Comparison of ENCODE assay signal across 21 cellular contexts in the genomic region with DNA sequence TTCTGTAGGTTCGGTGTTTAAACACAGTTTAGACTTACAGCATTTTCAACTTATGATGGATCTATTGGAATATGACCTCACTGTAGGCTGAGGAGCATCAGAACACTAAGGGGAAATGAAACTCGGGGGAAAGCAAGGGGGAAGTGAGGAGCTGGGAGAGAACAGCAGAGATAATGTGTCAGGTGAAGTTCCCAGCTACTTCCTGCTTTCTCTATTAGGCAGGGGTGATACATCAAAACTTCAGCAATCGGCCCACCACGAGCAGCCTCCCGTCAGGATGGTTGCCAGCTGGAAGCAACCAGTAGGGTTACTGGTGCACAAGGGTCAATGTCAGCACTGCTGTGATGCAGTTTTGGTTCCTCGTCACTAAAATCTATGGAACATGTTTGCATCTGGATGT. TPM values are rescaled to one million over a fixed set of nuclear protein-coding genes. Genes with fewer than 3 reads are reported as not detected.
DNase-seq lines count a peak whose midpoint lies in the region; ATAC-seq and TF ChIP-seq lines count a peak whose summit lies in the region.
"Had no signal": no experiment of that assay in that cellular context is flagged by ENCODE, and none has a peak within 500 bp of the region (broad histone marks: within the 10 kb centered on the region; RNA-seq: fewer than 3 reads in every experiment).

No MANE protein-coding gene starts in this region.

- H3K36me3 ChIP-seq in mucosa of descending colon (ENCODE audit: low read depth) = no peaks in the 10 kb centered on the region
- H3K36me3 ChIP-seq: right lobe of liver had no signal

- ATAC-seq in GM18870 (IDR thresholded peaks at IDR 0.05; ENCODE audit: unreplicated experiment) (peak; percentile 50), T-helper 17 cell (no peak), sciatic nerve (peak; percentile 34), mucosa of descending colon (no peak), HG02981 (IDR thresholded peaks at IDR 0.05; ENCODE audit: unreplicated experiment) (no peak)
- ATAC-seq: activated CD8-positive, alpha-beta T cell treated with anti-CD3 and anti-CD28 coated beads, Interleukin-2, amount 10 ng/mL, durations not matched to agents 7 days and 5 days; left lobe of liver; PC-3; SK-N-SH treated with all-trans-retinoic acid at 6 μM for 48 hours had no signal

- no peaks in the 10 kb centered on the region for H3K4me1 ChIP-seq in mucosa of descending colon (ENCODE audit: low read depth)
- H3K4me1 ChIP-seq: right lobe of liver had no signal

- TF ChIP-seq CTCF in mucosa of descending colon (IDR thresholded peaks at IDR 0.05) = no peak

- intact Hi-C loops in sciatic nerve (cut with DNase I) = no loop called here
- intact Hi-C loops in mucosa of descending colon (cut with DNase I, micrococcal nuclease) = no loop called here

- H3K4me3 ChIP-seq in mucosa of descending colon = no peak overlapping the region
- H3K4me3 ChIP-seq: coronary artery, right lobe of liver had no signal

- DNase-seq in NAMALWA (ENCODE audit: low spot score) = peak; percentile 8
- no peak for DNase-seq in T-helper 17 cell
- no peak for DNase-seq in sciatic nerve (ENCODE audit: low spot score)
- DNase-seq in mucosa of descending colon = no peak
- DNase-seq in activated CD4-positive, alpha-beta T cell treated with anti-CD3 and anti-CD28 coated beads, Interleukin-2, amount 50 U/mL, for 1 hour = no peak
- no peak for DNase-seq in GM19240 (ENCODE audit: insufficient read length, low spot score)
- DNase-seq: activated CD8-positive, alpha-beta T cell treated with anti-CD3 and anti-CD28 coated beads, Interleukin-2, amount 10 ng/mL, durations not matched to agents 7 days and 5 days; activated naive CD8-positive, alpha-beta T cell treated with anti-CD3 and anti-CD28 coated beads, Interleukin-2, amount 10 ng/mL, durations not matched to agents 7 days and 5 days; foreskin melanocyte; HCEC 1CT; NCI-H146; NCI-H226; PC-3; right lobe of liver had no signal

- H3K4me3 Mint-ChIP-seq in T-helper 17 cell = peak overlapping the region; percentile 25
- H3K4me3 Mint-ChIP-seq: activated CD8-positive, alpha-beta T cell treated with anti-CD3 and anti-CD28 coated beads, Interleukin-2, amount 10 ng/mL, durations not matched to agents 7 days and 5 days; activated naive CD8-positive, alpha-beta T cell treated with anti-CD3 and anti-CD28 coated beads, Interleukin-2, amount 10 ng/mL, durations not matched to agents 7 days and 5 days; activated T-helper 1 cell treated with anti-CD3 and anti-CD28 coated beads, Interleukin-12 subunit alpha, Interleukin-12 subunit beta, Interleukin-2, Interleukin-4 antibody, amounts not matched to agents 30 ng/mL and 10 ng/mL and 1 ng/mL, durations not matched to agents 14 hours and 24 hours and 36 hours; brain had no signal

- H3K9me3 ChIP-seq in T-helper 17 cell (ENCODE audit: control insufficient read depth, low read length, poor library complexity, severe bottlenecking) = no peaks in the 10 kb centered on the region
- no peaks in the 10 kb centered on the region for H3K9me3 ChIP-seq in mucosa of descending colon
- H3K9me3 ChIP-seq: right lobe of liver had no signal

- no peaks in the 10 kb centered on the region for H3K27me3 Mint-ChIP-seq in T-helper 17 cell
- H3K27me3 Mint-ChIP-seq: activated naive CD8-positive, alpha-beta T cell treated with anti-CD3 and anti-CD28 coated beads, Interleukin-2, amount 10 ng/mL, durations not matched to agents 7 days and 5 days; brain had no signal

- H3K4me1 Mint-ChIP-seq in T-helper 17 cell = peaks cover 2% of the 10 kb centered on the region
- H3K4me1 Mint-ChIP-seq: activated naive CD8-positive, alpha-beta T cell treated with anti-CD3 and anti-CD28 coated beads, Interleukin-2, amount 10 ng/mL, durations not matched to agents 7 days and 5 days; brain had no signal

- no peaks in the 10 kb centered on the region for H3K36me3 Mint-ChIP-seq in T-helper 17 cell (ENCODE audit: low read depth)
- H3K36me3 Mint-ChIP-seq: activated naive CD8-positive, alpha-beta T cell treated with anti-CD3 and anti-CD28 coated beads, Interleukin-2, amount 10 ng/mL, durations not matched to agents 7 days and 5 days; brain had no signal

- no peak overlapping the region for H3K27ac Mint-ChIP-seq in T-helper 17 cell
- H3K27ac Mint-ChIP-seq: activated CD8-positive, alpha-beta T cell treated with anti-CD3 and anti-CD28 coated beads, Interleukin-2, amount 10 ng/mL, durations not matched to agents 7 days and 5 days; activated naive CD8-positive, alpha-beta T cell treated with anti-CD3 and anti-CD28 coated beads, Interleukin-2, amount 10 ng/mL, durations not matched to agents 7 days and 5 days; activated T-helper 1 cell treated with anti-CD3 and anti-CD28 coated beads, Interleukin-12 subunit alpha, Interleukin-12 subunit beta, Interleukin-2, Interleukin-4 antibody, amounts not matched to agents 30 ng/mL and 10 ng/mL and 1 ng/mL, durations not matched to agents 14 hours and 24 hours and 36 hours; brain had no signal

RNA-seq across cellular contexts. Expression of a gene that starts 34.3 kb away (rescaled TPM):
- total RNA-seq in T-helper 17 cell (not detected), sciatic nerve (0.40 TPM), mucosa of descending colon (not detected)
- total RNA-seq: activated CD8-positive, alpha-beta T cell treated with anti-CD3 and anti-CD28 coated beads, Interleukin-2, amount 10 ng/mL, durations not matched to agents 7 days and 5 days; activated naive CD8-positive, alpha-beta T cell treated with anti-CD3 and anti-CD28 coated beads, Interleukin-2, amount 10 ng/mL, durations not matched to agents 7 days and 5 days; activated T-helper 1 cell treated with anti-CD3 and anti-CD28 coated beads, Interleukin-12 subunit alpha, Interleukin-12 subunit beta, Interleukin-2, Interleukin-4 antibody, amounts not matched to agents 30 ng/mL and 10 ng/mL and 1 ng/mL, durations not matched to agents 14 hours and 24 hours and 36 hours; left lobe of liver; PC-3; right lobe of liver had no signal

Comparison
In these comparisons a context has a peak if more than half of its experiments do, and no peak if none do; other contexts are left out.
1. ATAC-seq: peak in GM18870 (single experiment) and sciatic nerve (single experiment); none in T-helper 17 cell (single experiment), mucosa of descending colon (single experiment) and HG02981 (single experiment).